In the genomic region with DNA sequence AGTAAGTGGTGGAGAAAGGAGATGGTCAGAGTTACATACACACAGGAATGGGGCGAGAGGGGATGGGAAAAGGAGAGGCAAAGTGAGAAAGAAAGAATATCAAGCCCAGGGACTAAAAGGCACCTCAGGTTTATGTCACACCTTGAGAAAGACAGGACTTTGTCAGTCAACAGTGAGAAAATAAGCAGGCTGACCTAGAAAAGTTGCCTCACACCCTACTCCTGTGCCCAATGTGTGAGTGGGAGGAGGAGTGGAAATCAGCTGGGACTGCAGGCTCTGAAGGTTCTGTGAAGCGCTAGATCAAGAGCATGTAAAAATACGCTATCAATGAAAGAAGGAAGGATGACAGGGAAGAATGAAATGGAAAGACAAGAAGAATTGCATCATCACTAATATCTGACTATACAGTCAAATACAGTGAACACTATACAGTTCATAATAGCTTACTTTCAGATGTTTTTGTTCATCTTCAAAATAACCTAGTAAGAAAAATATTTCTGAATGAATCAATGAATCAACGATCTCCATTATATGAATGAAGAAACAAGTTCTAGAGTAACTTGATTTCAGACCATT, we compare ENCODE assay signal across 1 cellular context.
A peak's percentile ranks its signal among the peaks of the same experiment; 100 is the strongest.
TF ChIP-seq lines count a peak whose summit lies in the region.

No MANE protein-coding gene starts in this region.

TF ChIP-seq in HepG2, 621 proteins besides CTCF, POLR2A, EP300 and RAD21 (continued from another document):
- TF ChIP-seq ZNF841 (CRISPR knock-in tag; IDR thresholded peaks at IDR 0.05; ENCODE audit: borderline replicate concordance) (no peak), CENPX (CRISPR knock-in tag; IDR thresholded peaks at IDR 0.05) (no peak), HES4 (CRISPR knock-in tag; IDR thresholded peaks at IDR 0.05; ENCODE audit: borderline replicate concordance) (no peak), ZNF816 (CRISPR knock-in tag; IDR thresholded peaks at IDR 0.05; ENCODE audit: borderline replicate concordance) (no peak), ZNF780A (CRISPR knock-in tag; IDR thresholded peaks at IDR 0.05) (no peak), MED1 (CRISPR knock-in tag; IDR thresholded peaks at IDR 0.05) (0 out of 2 replicates have a peak, but pooled peaks have one; percentile 27), DNMT3B (CRISPR knock-in tag; conservative IDR thresholded peaks at IDR 0.05) (no peak), ZBTB38 (CRISPR knock-in tag; IDR thresholded peaks at IDR 0.05) (peak; percentile 12; the same call in 1 of the 2 replicates), MAFK (conservative IDR thresholded peaks at IDR 0.05 in 1 of 2, IDR thresholded peaks at IDR 0.05 in 1 of 2; ENCODE audit: low read length in 2 of 2) (no peak), MATR3 (CRISPR knock-in tag; IDR thresholded peaks at IDR 0.05) (no peak), TEAD3 (CRISPR knock-in tag; optimal IDR thresholded peaks at IDR 0.05; ENCODE audit: borderline replicate concordance) (no peak), HNF4A (CRISPR knock-in tag; IDR thresholded peaks at IDR 0.05) (peak; percentile 8; the same call in 1 of the 2 replicates), RFX1 (IDR thresholded peaks at IDR 0.05) (no peak), NFE2L1 (CRISPR knock-in tag; IDR thresholded peaks at IDR 0.05; ENCODE audit: borderline replicate concordance) (no peak), ZFP37 (CRISPR knock-in tag; IDR thresholded peaks at IDR 0.05; ENCODE audit: borderline replicate concordance) (no peak), TGIF2 (CRISPR knock-in tag; IDR thresholded peaks at IDR 0.05) (0 out of 2 replicates have a peak, but pooled peaks have one; percentile 12), RBM22 (optimal IDR thresholded peaks at IDR 0.05; ENCODE audit: low read length) (peak; percentile 69), ATF7 (IDR thresholded peaks at IDR 0.05) (peak; percentile 79), ATF7 (CRISPR knock-in tag; IDR thresholded peaks at IDR 0.05) (no peak), GATAD2A (CRISPR knock-in tag; IDR thresholded peaks at IDR 0.05) (peak; percentile 34; the same call in 1 of the 2 replicates), CEBPB (IDR thresholded peaks at IDR 0.05; ENCODE audit: borderline replicate concordance, low read depth, low read length) (peak; percentile 66; the same call in 1 of the 2 replicates), ZNF160 (CRISPR knock-in tag; IDR thresholded peaks at IDR 0.05) (no peak), ZNF746 (CRISPR knock-in tag; IDR thresholded peaks at IDR 0.05) (no peak), ZNF709 (CRISPR knock-in tag; IDR thresholded peaks at IDR 0.05) (no peak), ZEB1 (IDR thresholded peaks at IDR 0.05; ENCODE audit: insufficient replicate concordance, low read depth) (no peak), CCDC6 (CRISPR knock-in tag; IDR thresholded peaks at IDR 0.05) (no peak), GFI1 (CRISPR knock-in tag; IDR thresholded peaks at IDR 0.05; ENCODE audit: borderline replicate concordance) (no peak)
- TF ChIP-seq, protein P1, sequence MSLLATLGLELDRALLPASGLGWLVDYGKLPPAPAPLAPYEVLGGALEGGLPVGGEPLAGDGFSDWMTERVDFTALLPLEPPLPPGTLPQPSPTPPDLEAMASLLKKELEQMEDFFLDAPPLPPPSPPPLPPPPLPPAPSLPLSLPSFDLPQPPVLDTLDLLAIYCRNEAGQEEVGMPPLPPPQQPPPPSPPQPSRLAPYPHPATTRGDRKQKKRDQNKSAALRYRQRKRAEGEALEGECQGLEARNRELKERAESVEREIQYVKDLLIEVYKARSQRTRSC (CRISPR knock-in tag; IDR thresholded peaks at IDR 0.05; ENCODE audit: low read depth) = no peak
- TF ChIP-seq, protein P2, sequence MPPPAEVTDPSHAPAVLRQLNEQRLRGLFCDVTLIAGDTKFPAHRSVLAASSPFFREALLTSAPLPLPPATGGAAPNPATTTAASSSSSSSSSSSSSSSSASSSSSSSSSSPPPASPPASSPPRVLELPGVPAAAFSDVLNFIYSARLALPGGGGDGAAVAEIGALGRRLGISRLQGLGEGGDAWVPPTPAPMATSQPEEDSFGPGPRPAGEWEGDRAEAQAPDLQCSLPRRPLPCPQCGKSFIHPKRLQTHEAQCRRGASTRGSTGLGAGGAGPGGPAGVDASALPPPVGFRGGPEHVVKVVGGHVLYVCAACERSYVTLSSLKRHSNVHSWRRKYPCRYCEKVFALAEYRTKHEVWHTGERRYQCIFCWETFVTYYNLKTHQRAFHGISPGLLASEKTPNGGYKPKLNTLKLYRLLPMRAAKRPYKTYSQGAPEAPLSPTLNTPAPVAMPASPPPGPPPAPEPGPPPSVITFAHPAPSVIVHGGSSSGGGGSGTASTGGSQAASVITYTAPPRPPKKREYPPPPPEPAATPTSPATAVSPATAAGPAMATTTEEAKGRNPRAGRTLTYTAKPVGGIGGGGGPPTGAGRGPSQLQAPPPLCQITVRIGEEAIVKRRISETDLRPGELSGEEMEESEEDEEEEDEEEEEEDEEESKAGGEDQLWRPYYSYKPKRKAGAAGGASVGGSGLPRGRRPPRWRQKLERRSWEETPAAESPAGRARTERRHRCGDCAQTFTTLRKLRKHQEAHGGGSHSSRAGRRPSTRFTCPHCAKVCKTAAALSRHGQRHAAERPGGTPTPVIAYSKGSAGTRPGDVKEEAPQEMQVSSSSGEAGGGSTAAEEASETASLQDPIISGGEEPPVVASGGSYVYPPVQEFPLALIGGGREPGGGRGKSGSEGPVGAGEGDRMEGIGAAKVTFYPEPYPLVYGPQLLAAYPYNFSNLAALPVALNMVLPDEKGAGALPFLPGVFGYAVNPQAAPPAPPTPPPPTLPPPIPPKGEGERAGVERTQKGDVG (CRISPR knock-in tag; IDR thresholded peaks at IDR 0.05; ENCODE audit: borderline replicate concordance) = 0 out of 2 replicates have a peak, but pooled peaks have one; percentile 20
- TF ChIP-seq, protein P3, sequence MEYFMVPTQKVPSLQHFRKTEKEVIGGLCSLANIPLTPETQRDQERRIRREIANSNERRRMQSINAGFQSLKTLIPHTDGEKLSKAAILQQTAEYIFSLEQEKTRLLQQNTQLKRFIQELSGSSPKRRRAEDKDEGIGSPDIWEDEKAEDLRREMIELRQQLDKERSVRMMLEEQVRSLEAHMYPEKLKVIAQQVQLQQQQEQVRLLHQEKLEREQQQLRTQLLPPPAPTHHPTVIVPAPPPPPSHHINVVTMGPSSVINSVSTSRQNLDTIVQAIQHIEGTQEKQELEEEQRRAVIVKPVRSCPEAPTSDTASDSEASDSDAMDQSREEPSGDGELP (IDR thresholded peaks at IDR 0.05; ENCODE audit: borderline replicate concordance, low read depth) = peak; percentile 64; the same call in 1 of the 2 replicates
- TF ChIP-seq, protein P4, sequence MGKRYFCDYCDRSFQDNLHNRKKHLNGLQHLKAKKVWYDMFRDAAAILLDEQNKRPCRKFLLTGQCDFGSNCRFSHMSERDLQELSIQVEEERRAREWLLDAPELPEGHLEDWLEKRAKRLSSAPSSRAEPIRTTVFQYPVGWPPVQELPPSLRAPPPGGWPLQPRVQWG (CRISPR knock-in tag; IDR thresholded peaks at IDR 0.05; ENCODE audit: borderline replicate concordance, low read depth) = no peak
- TF ChIP-seq, protein P5, sequence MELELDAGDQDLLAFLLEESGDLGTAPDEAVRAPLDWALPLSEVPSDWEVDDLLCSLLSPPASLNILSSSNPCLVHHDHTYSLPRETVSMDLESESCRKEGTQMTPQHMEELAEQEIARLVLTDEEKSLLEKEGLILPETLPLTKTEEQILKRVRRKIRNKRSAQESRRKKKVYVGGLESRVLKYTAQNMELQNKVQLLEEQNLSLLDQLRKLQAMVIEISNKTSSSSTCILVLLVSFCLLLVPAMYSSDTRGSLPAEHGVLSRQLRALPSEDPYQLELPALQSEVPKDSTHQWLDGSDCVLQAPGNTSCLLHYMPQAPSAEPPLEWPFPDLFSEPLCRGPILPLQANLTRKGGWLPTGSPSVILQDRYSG (CRISPR knock-in tag; IDR thresholded peaks at IDR 0.05) = no peak
- TF ChIP-seq, protein P6, sequence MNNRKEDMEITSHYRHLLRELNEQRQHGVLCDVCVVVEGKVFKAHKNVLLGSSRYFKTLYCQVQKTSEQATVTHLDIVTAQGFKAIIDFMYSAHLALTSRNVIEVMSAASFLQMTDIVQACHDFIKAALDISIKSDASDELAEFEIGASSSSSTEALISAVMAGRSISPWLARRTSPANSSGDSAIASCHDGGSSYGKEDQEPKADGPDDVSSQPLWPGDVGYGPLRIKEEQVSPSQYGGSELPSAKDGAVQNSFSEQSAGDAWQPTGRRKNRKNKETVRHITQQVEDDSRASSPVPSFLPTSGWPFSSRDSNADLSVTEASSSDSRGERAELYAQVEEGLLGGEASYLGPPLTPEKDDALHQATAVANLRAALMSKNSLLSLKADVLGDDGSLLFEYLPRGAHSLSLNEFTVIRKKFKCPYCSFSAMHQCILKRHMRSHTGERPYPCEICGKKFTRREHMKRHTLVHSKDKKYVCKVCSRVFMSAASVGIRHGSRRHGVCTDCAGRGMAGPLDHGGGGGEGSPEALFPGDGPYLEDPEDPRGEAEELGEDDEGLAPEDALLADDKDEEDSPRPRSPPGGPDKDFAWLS (CRISPR knock-in tag; IDR thresholded peaks at IDR 0.05; ENCODE audit: borderline replicate concordance) = no peak
- TF ChIP-seq, protein P7, sequence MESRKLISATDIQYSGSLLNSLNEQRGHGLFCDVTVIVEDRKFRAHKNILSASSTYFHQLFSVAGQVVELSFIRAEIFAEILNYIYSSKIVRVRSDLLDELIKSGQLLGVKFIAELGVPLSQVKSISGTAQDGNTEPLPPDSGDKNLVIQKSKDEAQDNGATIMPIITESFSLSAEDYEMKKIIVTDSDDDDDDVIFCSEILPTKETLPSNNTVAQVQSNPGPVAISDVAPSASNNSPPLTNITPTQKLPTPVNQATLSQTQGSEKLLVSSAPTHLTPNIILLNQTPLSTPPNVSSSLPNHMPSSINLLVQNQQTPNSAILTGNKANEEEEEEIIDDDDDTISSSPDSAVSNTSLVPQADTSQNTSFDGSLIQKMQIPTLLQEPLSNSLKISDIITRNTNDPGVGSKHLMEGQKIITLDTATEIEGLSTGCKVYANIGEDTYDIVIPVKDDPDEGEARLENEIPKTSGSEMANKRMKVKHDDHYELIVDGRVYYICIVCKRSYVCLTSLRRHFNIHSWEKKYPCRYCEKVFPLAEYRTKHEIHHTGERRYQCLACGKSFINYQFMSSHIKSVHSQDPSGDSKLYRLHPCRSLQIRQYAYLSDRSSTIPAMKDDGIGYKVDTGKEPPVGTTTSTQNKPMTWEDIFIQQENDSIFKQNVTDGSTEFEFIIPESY (CRISPR knock-in tag; IDR thresholded peaks at IDR 0.05) = peak; percentile 68; the same call in 1 of the 2 replicates
- TF ChIP-seq, protein P8, sequence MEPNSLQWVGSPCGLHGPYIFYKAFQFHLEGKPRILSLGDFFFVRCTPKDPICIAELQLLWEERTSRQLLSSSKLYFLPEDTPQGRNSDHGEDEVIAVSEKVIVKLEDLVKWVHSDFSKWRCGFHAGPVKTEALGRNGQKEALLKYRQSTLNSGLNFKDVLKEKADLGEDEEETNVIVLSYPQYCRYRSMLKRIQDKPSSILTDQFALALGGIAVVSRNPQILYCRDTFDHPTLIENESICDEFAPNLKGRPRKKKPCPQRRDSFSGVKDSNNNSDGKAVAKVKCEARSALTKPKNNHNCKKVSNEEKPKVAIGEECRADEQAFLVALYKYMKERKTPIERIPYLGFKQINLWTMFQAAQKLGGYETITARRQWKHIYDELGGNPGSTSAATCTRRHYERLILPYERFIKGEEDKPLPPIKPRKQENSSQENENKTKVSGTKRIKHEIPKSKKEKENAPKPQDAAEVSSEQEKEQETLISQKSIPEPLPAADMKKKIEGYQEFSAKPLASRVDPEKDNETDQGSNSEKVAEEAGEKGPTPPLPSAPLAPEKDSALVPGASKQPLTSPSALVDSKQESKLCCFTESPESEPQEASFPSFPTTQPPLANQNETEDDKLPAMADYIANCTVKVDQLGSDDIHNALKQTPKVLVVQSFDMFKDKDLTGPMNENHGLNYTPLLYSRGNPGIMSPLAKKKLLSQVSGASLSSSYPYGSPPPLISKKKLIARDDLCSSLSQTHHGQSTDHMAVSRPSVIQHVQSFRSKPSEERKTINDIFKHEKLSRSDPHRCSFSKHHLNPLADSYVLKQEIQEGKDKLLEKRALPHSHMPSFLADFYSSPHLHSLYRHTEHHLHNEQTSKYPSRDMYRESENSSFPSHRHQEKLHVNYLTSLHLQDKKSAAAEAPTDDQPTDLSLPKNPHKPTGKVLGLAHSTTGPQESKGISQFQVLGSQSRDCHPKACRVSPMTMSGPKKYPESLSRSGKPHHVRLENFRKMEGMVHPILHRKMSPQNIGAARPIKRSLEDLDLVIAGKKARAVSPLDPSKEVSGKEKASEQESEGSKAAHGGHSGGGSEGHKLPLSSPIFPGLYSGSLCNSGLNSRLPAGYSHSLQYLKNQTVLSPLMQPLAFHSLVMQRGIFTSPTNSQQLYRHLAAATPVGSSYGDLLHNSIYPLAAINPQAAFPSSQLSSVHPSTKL (CRISPR knock-in tag; IDR thresholded peaks at IDR 0.05) = peak; percentile 9; the same call in 1 of the 2 replicates
